Comparison of ENCODE assay signal across 24 cellular contexts in genomic region chr9:29865764-29866313, GRCh38.
DNase-seq lines count a peak whose midpoint lies in the region; ATAC-seq and TF ChIP-seq lines count a peak whose summit lies in the region.
"Had no signal": no experiment of that assay in that cellular context is flagged by ENCODE, and none has a peak within 500 bp of the region (broad histone marks: within the 10 kb centered on the region; RNA-seq: fewer than 3 reads in every experiment).

No MANE protein-coding gene starts in this region.

- ATAC-seq in GM19025 (IDR thresholded peaks at IDR 0.05; ENCODE audit: low read depth, unreplicated experiment) (peak; percentile 16), HG02759 (IDR thresholded peaks at IDR 0.05; ENCODE audit: unreplicated experiment) (peak; percentile 30), T-helper 17 cell (peak; percentile 37)
- ATAC-seq: activated CD4-positive, CD25-positive, alpha-beta regulatory T cell treated with anti-CD3 and anti-CD28 coated beads, Interleukin-2, amount 50 U/mL, for 24 hours; gastroesophageal sphincter; left ventricle myocardium superior; sciatic nerve had no signal

- DNase-seq in T-helper 17 cell = no peak
- no peak for DNase-seq in nephron progenitor cell
- DNase-seq in foreskin melanocyte = no peak
- DNase-seq in type B pancreatic cell (ENCODE audit: extremely low spot score, unreplicated experiment) = no peak
- DNase-seq in NCI-H2081 treated with DMSO at 0.1 percent for 48 hours (lab: John Stamatoyannopoulos, UW) = no peak
- DNase-seq: CD4-positive, alpha-beta T cell; DMS 273 treated with DMSO at 0.1 percent for 48 hours; Karpas-422; left ventricle myocardium superior; midbrain; NCI-H1092; NCI-H187; NCI-H226; NCI-H748 treated with DMSO at 0.1 percent for 48 hours; posterior cingulate gyrus; transverse colon had no signal

- no peak overlapping the region for H3K4me3 Mint-ChIP-seq in T-helper 17 cell
- H3K4me3 Mint-ChIP-seq in nephron progenitor cell = no peak overlapping the region
- no peak overlapping the region for H3K4me3 Mint-ChIP-seq in type B pancreatic cell
- H3K4me3 Mint-ChIP-seq: activated naive CD4-positive, alpha-beta T cell treated with anti-CD3 and anti-CD28 coated beads, Interleukin-2, amount 50 U/mL, for 24 hours; CD4-positive, alpha-beta T cell; natural killer cell treated with Interleukin-12 subunit alpha and Interleukin-12 subunit beta and Interleukin-15 and Interleukin-18, amount 100 ng/mL, for 72 hours had no signal

- H3K4me1 Mint-ChIP-seq in T-helper 17 cell = no peaks in the 10 kb centered on the region
- no peaks in the 10 kb centered on the region for H3K4me1 Mint-ChIP-seq in nephron progenitor cell
- H3K4me1 Mint-ChIP-seq in type B pancreatic cell (ENCODE audit: unreplicated experiment) = no peaks in the 10 kb centered on the region
- H3K4me1 Mint-ChIP-seq: activated naive CD4-positive, alpha-beta T cell treated with anti-CD3 and anti-CD28 coated beads, Interleukin-2, amount 50 U/mL, for 24 hours had no signal

- H3K27me3 Mint-ChIP-seq in T-helper 17 cell (no peaks in the 10 kb centered on the region), nephron progenitor cell (ENCODE audit: low read depth, poor library complexity) (no peaks in the 10 kb centered on the region), type B pancreatic cell (no peaks in the 10 kb centered on the region)
- H3K27me3 Mint-ChIP-seq: activated naive CD4-positive, alpha-beta T cell treated with anti-CD3 and anti-CD28 coated beads, Interleukin-2, amount 50 U/mL, for 24 hours; CD4-positive, alpha-beta T cell; natural killer cell treated with Interleukin-12 subunit alpha and Interleukin-12 subunit beta and Interleukin-15 and Interleukin-18, amount 100 ng/mL, for 72 hours had no signal

- H3K9me3 Mint-ChIP-seq in nephron progenitor cell = peaks cover 12% of the 10 kb centered on the region
- no peaks in the 10 kb centered on the region for H3K9me3 Mint-ChIP-seq in type B pancreatic cell

- TF ChIP-seq CTCF in nephron progenitor cell (IDR thresholded peaks at IDR 0.05) (no peak), type B pancreatic cell (conservative IDR thresholded peaks at IDR 0.05) (no peak)

- no peaks in the 10 kb centered on the region for H3K9me3 ChIP-seq in T-helper 17 cell (ENCODE audit: control insufficient read depth, low read length, poor library complexity, severe bottlenecking)
- H3K9me3 ChIP-seq: ascending aorta, transverse colon had no signal

- H3K36me3 Mint-ChIP-seq in T-helper 17 cell (ENCODE audit: low read depth) (no peaks in the 10 kb centered on the region), nephron progenitor cell (ENCODE audit: low read depth) (no peaks in the 10 kb centered on the region), type B pancreatic cell (no peaks in the 10 kb centered on the region)
- H3K36me3 Mint-ChIP-seq: activated naive CD4-positive, alpha-beta T cell treated with anti-CD3 and anti-CD28 coated beads, Interleukin-2, amount 50 U/mL, for 24 hours; natural killer cell treated with Interleukin-12 subunit alpha and Interleukin-12 subunit beta and Interleukin-15 and Interleukin-18, amount 100 ng/mL, for 72 hours had no signal

- H3K27ac Mint-ChIP-seq in T-helper 17 cell (no peak overlapping the region), nephron progenitor cell (peak overlapping the region; percentile 84), type B pancreatic cell (no peak overlapping the region)
- H3K27ac Mint-ChIP-seq: activated naive CD4-positive, alpha-beta T cell treated with anti-CD3 and anti-CD28 coated beads, Interleukin-2, amount 50 U/mL, for 24 hours; CD4-positive, alpha-beta T cell; natural killer cell treated with Interleukin-12 subunit alpha and Interleukin-12 subunit beta and Interleukin-15 and Interleukin-18, amount 100 ng/mL, for 72 hours had no signal
